In genomic region chr1:58717979-58718378, GRCh38 we compare ENCODE assay signal across 12 cellular contexts. TPM values are rescaled to one million over a fixed set of nuclear protein-coding genes. Genes with fewer than 3 reads are reported as not detected.
DNase-seq lines count a peak whose midpoint lies in the region; ATAC-seq, FAIRE-seq and TF ChIP-seq lines count a peak whose summit lies in the region.
"Had no signal": no experiment of that assay in that cellular context is flagged by ENCODE, and none has a peak within 500 bp of the region (broad histone marks: within the 10 kb centered on the region; RNA-seq: fewer than 3 reads in every experiment).

No MANE protein-coding gene starts in this region.

- no peak for TF ChIP-seq POLR2A in GM12892 (IDR thresholded peaks at IDR 0.05; ENCODE audit: low read depth, low read length)

- no peak overlapping the region for H3K27ac ChIP-seq in pancreas
- H3K27ac ChIP-seq: C4-2B had no signal

- no peak for TF ChIP-seq CTCF in pancreas (IDR thresholded peaks at IDR 0.05)

- H3K36me3 ChIP-seq in pancreas: no peaks in the 10 kb centered on the region

- intact Hi-C loops in pancreas (cut with DNase I): no loop called here

- WGBS in pancreas, 2 donors: 85 to 89% methylated on average over 3 of the region's 3 CpGs

- ATAC-seq in pancreas (no peak), GM19397 (IDR thresholded peaks at IDR 0.05; ENCODE audit: unreplicated experiment) (no peak)

- H3K9me3 ChIP-seq in pancreas: no peaks in the 10 kb centered on the region

- H3K4me1 ChIP-seq in pancreas: no peaks in the 10 kb centered on the region

- peak; percentile 5 for DNase-seq in stimulated activated CD4-positive, alpha-beta T cell treated with anti-CD3 and anti-CD28 coated beads, Interleukin-1b, Interleukin-23, amount 100 ng/mL, for 48 hours
- no peak for DNase-seq in stimulated activated CD4-positive, alpha-beta T cell treated with anti-CD3 and anti-CD28 coated beads, Interleukin-12 subunit alpha, Interleukin-12 subunit beta, amount 100 ng/mL, for 4 hours
- DNase-seq in activated T-cell treated with anti-CD3 and anti-CD28 coated beads, Interleukin-2, amount 50 U/mL, for 48 hours: peak; percentile 27 to 43
- DNase-seq in left kidney (ENCODE audit: low read depth, low spot score) (peak; percentile 26), NCI-H1436 treated with DMSO at 0.1 percent for 48 hours (lab: John Stamatoyannopoulos, UW) (no peak), GM12892 (ENCODE audit: insufficient read length) (no peak), pancreas (no peak)
- DNase-seq: amniotic stem cell, NCI-H2029 had no signal

- H3K27me3 ChIP-seq in pancreas: no peaks in the 10 kb centered on the region

- no peak overlapping the region for H3K4me3 ChIP-seq in pancreas

- FAIRE-seq in GM12892 (lab: Jason Lieb, UNC) (no peak), pancreas (lab: Jason Lieb, UNC) (no peak)
- FAIRE-seq: H1 had no signal

RNA-seq across cellular contexts. Expression of gene MYSM1, which starts 18.1 kb away (rescaled TPM):
- 24.9 TPM for polyA plus RNA-seq in GM12892 (2012; ENCODE audit: missing spikeins)
- 10 to 100 TPM; 10.3 to 20.2 (median 16.2) TPM for total RNA-seq in pancreas
- 10 to 100 TPM; 10.2 to 11.4 TPM for polyA plus RNA-seq in pancreas

Comparison
In these comparisons a context has a peak if more than half of its experiments do, and no peak if none do; other contexts are left out.
1. DNase-seq: peak in stimulated activated CD4-positive, alpha-beta T cell treated with anti-CD3 and anti-CD28 coated beads, Interleukin-1b, Interleukin-23, amount 100 ng/mL, for 48 hours (single experiment), activated T-cell treated with anti-CD3 and anti-CD28 coated beads, Interleukin-2, amount 50 U/mL, for 48 hours (2 of 2) and left kidney (single experiment); none in stimulated activated CD4-positive, alpha-beta T cell treated with anti-CD3 and anti-CD28 coated beads, Interleukin-12 subunit alpha, Interleukin-12 subunit beta, amount 100 ng/mL, for 4 hours (single experiment), NCI-H1436 treated with DMSO at 0.1 percent for 48 hours (single experiment), GM12892 (single experiment) and pancreas (0 of 6).